In the genomic region with DNA sequence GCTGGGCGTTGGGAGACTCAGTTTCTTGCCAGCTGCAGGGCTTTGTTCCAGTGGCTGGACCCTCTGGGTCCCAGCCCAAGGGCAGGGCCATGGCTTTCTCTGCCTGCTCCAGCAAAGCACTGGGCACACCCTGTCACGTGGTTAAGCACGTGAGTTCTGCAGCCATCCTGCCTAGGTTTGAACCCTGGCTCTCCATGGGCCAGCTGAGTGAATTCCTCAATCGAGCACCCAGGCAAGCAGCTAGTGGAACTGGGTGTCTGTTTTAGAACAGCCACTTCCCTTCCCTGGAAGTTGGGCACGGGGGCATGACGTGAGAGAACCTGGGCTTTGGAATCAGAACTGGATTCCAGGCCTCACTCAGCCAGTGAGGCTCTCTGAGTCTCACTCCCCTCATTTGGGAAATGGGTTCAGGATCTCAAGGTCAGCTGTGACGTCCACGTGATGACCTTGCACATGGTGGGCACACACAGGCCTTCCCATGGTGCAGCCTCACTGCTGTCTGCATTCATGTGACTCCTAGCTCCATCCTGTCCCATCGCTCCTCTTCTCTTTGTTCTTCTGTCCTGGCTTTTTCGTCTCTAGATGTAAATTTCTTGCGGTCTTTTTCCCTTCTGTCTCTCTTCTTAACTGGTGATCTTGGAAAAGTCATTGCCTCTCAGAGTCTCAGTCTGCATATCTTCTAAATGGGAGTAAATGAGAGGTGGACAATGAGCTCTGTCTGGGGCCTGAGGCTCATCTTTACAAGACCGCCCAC, we compare ENCODE assay signal across 1 cellular context.
TF ChIP-seq lines count a peak whose summit lies in the region.

No MANE protein-coding gene starts in this region.

TF ChIP-seq in HepG2, 621 proteins besides CTCF, POLR2A, EP300 and RAD21 (continued from another document and continues in another):
- TF ChIP-seq, protein P1, sequence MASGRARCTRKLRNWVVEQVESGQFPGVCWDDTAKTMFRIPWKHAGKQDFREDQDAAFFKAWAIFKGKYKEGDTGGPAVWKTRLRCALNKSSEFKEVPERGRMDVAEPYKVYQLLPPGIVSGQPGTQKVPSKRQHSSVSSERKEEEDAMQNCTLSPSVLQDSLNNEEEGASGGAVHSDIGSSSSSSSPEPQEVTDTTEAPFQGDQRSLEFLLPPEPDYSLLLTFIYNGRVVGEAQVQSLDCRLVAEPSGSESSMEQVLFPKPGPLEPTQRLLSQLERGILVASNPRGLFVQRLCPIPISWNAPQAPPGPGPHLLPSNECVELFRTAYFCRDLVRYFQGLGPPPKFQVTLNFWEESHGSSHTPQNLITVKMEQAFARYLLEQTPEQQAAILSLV (CRISPR knock-in tag; IDR thresholded peaks at IDR 0.05; ENCODE audit: borderline replicate concordance): peak; percentile 88
- TF ChIP-seq BCL6 (CRISPR knock-in tag; IDR thresholded peaks at IDR 0.05): peak; percentile 46
- TF ChIP-seq ZNF501 (CRISPR knock-in tag; IDR thresholded peaks at IDR 0.05): peak; percentile 48; the same call in 1 of the 2 replicates
- peak; percentile 42; the same call in 1 of the 2 replicates for TF ChIP-seq ERF (CRISPR knock-in tag; IDR thresholded peaks at IDR 0.05)
- TF ChIP-seq ZNF720 (CRISPR knock-in tag; IDR thresholded peaks at IDR 0.05): no peak
- TF ChIP-seq ZNF839 (CRISPR knock-in tag; IDR thresholded peaks at IDR 0.05; ENCODE audit: borderline replicate concordance): no peak
- 0 out of 2 replicates have a peak, but pooled peaks have one; percentile 26 for TF ChIP-seq DNMT1 (CRISPR knock-in tag; IDR thresholded peaks at IDR 0.05)
- TF ChIP-seq, protein P2, sequence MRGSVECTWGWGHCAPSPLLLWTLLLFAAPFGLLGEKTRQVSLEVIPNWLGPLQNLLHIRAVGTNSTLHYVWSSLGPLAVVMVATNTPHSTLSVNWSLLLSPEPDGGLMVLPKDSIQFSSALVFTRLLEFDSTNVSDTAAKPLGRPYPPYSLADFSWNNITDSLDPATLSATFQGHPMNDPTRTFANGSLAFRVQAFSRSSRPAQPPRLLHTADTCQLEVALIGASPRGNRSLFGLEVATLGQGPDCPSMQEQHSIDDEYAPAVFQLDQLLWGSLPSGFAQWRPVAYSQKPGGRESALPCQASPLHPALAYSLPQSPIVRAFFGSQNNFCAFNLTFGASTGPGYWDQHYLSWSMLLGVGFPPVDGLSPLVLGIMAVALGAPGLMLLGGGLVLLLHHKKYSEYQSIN (CRISPR knock-in tag; IDR thresholded peaks at IDR 0.05; ENCODE audit: borderline replicate concordance): no peak; the same call in 1 of the 2 replicates
- no peak for TF ChIP-seq SNAPC2 (CRISPR knock-in tag; IDR thresholded peaks at IDR 0.05)
- TF ChIP-seq KMT2B (CRISPR knock-in tag; IDR thresholded peaks at IDR 0.05): peak; percentile 51; the same call in 1 of the 2 replicates
- no peak for TF ChIP-seq ZNF101 (CRISPR knock-in tag; IDR thresholded peaks at IDR 0.05; ENCODE audit: borderline replicate concordance, low read depth)
- TF ChIP-seq PPARG (CRISPR knock-in tag; conservative IDR thresholded peaks at IDR 0.05): peak; percentile 44; the same call in 1 of the 2 replicates
- TF ChIP-seq NR2F6 (IDR thresholded peaks at IDR 0.05): no peak
- TF ChIP-seq NR2F6 (CRISPR knock-in tag; IDR thresholded peaks at IDR 0.05): peak; percentile 66
- no peak for TF ChIP-seq ISX (CRISPR knock-in tag; conservative IDR thresholded peaks at IDR 0.05)
- TF ChIP-seq ESRRA (CRISPR knock-in tag; IDR thresholded peaks at IDR 0.05; ENCODE audit: low read depth): peak; percentile 77; the same call in 1 of the 2 replicates
- TF ChIP-seq SIN3A (IDR thresholded peaks at IDR 0.05; ENCODE audit: borderline replicate concordance, low read depth, low read length): no peak
- TF ChIP-seq, protein P3, sequence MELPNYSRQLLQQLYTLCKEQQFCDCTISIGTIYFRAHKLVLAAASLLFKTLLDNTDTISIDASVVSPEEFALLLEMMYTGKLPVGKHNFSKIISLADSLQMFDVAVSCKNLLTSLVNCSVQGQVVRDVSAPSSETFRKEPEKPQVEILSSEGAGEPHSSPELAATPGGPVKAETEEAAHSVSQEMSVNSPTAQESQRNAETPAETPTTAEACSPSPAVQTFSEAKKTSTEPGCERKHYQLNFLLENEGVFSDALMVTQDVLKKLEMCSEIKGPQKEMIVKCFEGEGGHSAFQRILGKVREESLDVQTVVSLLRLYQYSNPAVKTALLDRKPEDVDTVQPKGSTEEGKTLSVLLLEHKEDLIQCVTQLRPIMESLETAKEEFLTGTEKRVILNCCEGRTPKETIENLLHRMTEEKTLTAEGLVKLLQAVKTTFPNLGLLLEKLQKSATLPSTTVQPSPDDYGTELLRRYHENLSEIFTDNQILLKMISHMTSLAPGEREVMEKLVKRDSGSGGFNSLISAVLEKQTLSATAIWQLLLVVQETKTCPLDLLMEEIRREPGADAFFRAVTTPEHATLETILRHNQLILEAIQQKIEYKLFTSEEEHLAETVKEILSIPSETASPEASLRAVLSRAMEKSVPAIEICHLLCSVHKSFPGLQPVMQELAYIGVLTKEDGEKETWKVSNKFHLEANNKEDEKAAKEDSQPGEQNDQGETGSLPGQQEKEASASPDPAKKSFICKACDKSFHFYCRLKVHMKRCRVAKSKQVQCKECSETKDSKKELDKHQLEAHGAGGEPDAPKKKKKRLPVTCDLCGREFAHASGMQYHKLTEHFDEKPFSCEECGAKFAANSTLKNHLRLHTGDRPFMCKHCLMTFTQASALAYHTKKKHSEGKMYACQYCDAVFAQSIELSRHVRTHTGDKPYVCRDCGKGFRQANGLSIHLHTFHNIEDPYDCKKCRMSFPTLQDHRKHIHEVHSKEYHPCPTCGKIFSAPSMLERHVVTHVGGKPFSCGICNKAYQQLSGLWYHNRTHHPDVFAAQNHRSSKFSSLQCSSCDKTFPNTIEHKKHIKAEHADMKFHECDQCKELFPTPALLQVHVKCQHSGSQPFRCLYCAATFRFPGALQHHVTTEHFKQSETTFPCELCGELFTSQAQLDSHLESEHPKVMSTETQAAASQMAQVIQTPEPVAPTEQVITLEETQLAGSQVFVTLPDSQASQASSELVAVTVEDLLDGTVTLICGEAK (IDR thresholded peaks at IDR 0.05): no peak
- TF ChIP-seq, protein P3 (CRISPR knock-in tag; IDR thresholded peaks at IDR 0.05): peak; percentile 54; the same call in 1 of the 2 replicates
- TF ChIP-seq BHLHE40 (IDR thresholded peaks at IDR 0.05; ENCODE audit: low read length): peak; percentile 89
- TF ChIP-seq, protein P4, sequence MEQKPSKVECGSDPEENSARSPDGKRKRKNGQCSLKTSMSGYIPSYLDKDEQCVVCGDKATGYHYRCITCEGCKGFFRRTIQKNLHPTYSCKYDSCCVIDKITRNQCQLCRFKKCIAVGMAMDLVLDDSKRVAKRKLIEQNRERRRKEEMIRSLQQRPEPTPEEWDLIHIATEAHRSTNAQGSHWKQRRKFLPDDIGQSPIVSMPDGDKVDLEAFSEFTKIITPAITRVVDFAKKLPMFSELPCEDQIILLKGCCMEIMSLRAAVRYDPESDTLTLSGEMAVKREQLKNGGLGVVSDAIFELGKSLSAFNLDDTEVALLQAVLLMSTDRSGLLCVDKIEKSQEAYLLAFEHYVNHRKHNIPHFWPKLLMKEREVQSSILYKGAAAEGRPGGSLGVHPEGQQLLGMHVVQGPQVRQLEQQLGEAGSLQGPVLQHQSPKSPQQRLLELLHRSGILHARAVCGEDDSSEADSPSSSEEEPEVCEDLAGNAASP (CRISPR knock-in tag; IDR thresholded peaks at IDR 0.05; ENCODE audit: borderline replicate concordance): peak; percentile 28
- TF ChIP-seq SPEN (CRISPR knock-in tag; IDR thresholded peaks at IDR 0.05; ENCODE audit: low read depth): peak; percentile 63
- peak; percentile 55; the same call in 1 of the 2 replicates for TF ChIP-seq KLF12 (CRISPR knock-in tag; IDR thresholded peaks at IDR 0.05; ENCODE audit: borderline replicate concordance)
- TF ChIP-seq HOXA3 (CRISPR knock-in tag; IDR thresholded peaks at IDR 0.05): peak; percentile 69
- no peak for TF ChIP-seq ZNF430 (CRISPR knock-in tag; IDR thresholded peaks at IDR 0.05)
- no peak for TF ChIP-seq TBX2 (CRISPR knock-in tag; IDR thresholded peaks at IDR 0.05; ENCODE audit: borderline replicate concordance)
- 0 out of 2 replicates have a peak, but pooled peaks have one; percentile 20 for TF ChIP-seq ZNF782 (CRISPR knock-in tag; IDR thresholded peaks at IDR 0.05; ENCODE audit: borderline replicate concordance)
- TF ChIP-seq, protein P5, sequence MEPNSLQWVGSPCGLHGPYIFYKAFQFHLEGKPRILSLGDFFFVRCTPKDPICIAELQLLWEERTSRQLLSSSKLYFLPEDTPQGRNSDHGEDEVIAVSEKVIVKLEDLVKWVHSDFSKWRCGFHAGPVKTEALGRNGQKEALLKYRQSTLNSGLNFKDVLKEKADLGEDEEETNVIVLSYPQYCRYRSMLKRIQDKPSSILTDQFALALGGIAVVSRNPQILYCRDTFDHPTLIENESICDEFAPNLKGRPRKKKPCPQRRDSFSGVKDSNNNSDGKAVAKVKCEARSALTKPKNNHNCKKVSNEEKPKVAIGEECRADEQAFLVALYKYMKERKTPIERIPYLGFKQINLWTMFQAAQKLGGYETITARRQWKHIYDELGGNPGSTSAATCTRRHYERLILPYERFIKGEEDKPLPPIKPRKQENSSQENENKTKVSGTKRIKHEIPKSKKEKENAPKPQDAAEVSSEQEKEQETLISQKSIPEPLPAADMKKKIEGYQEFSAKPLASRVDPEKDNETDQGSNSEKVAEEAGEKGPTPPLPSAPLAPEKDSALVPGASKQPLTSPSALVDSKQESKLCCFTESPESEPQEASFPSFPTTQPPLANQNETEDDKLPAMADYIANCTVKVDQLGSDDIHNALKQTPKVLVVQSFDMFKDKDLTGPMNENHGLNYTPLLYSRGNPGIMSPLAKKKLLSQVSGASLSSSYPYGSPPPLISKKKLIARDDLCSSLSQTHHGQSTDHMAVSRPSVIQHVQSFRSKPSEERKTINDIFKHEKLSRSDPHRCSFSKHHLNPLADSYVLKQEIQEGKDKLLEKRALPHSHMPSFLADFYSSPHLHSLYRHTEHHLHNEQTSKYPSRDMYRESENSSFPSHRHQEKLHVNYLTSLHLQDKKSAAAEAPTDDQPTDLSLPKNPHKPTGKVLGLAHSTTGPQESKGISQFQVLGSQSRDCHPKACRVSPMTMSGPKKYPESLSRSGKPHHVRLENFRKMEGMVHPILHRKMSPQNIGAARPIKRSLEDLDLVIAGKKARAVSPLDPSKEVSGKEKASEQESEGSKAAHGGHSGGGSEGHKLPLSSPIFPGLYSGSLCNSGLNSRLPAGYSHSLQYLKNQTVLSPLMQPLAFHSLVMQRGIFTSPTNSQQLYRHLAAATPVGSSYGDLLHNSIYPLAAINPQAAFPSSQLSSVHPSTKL (CRISPR knock-in tag; IDR thresholded peaks at IDR 0.05): peak; percentile 40
- TF ChIP-seq, protein P6, sequence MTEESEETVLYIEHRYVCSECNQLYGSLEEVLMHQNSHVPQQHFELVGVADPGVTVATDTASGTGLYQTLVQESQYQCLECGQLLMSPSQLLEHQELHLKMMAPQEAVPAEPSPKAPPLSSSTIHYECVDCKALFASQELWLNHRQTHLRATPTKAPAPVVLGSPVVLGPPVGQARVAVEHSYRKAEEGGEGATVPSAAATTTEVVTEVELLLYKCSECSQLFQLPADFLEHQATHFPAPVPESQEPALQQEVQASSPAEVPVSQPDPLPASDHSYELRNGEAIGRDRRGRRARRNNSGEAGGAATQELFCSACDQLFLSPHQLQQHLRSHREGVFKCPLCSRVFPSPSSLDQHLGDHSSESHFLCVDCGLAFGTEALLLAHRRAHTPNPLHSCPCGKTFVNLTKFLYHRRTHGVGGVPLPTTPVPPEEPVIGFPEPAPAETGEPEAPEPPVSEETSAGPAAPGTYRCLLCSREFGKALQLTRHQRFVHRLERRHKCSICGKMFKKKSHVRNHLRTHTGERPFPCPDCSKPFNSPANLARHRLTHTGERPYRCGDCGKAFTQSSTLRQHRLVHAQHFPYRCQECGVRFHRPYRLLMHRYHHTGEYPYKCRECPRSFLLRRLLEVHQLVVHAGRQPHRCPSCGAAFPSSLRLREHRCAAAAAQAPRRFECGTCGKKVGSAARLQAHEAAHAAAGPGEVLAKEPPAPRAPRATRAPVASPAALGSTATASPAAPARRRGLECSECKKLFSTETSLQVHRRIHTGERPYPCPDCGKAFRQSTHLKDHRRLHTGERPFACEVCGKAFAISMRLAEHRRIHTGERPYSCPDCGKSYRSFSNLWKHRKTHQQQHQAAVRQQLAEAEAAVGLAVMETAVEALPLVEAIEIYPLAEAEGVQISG (CRISPR knock-in tag; IDR thresholded peaks at IDR 0.05): 0 out of 2 replicates have a peak, but pooled peaks have one; percentile 31
